In the genomic region with DNA sequence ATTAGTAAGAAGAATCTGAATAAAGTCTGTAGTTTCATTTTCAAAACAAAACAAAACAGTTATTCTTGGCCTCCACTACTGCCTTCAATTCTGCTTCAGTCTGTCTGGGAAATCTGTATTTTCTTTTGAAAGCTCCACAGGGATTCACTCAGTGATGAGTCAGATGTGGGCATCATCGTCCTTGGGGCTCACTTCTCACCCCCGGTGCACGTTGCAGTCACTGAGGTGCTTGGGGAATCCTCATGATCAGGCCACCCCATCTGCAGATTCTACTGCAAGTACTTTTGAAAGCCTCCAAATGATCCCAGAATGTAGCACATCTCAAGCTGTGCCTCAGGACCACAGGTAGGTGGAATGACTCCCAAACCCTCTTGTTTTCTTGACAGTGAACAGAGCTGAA, we compare ENCODE assay signal across 8 cellular contexts. TPM values are rescaled to one million over a fixed set of nuclear protein-coding genes. Genes with fewer than 3 reads are reported as not detected.
DNase-seq lines count a peak whose midpoint lies in the region; FAIRE-seq lines count a peak whose summit lies in the region.

No MANE protein-coding gene starts in this region.

- 35 to 76% (median 61%) methylated on average over 3 of the region's 3 CpGs for WGBS in small intestine, 3 donors

- H3K9me3 ChIP-seq in SJSA1 (replicated peaks) (no peaks in the 10 kb centered on the region), small intestine (ENCODE audit: control insufficient read depth, low read depth) (no peaks in the 10 kb centered on the region)

- FAIRE-seq in small intestine (lab: Jason Lieb, UNC), result no peak

- H3K4me3 ChIP-seq in SJSA1 (peak overlapping the region; percentile 18), small intestine (ENCODE audit: low read depth in 1 of 2, low read length in 2 of 2) (peak overlapping the region in 1 of 2 donors; percentile 21)

- H3K27ac ChIP-seq in SJSA1 (peak overlapping the region; percentile 90), small intestine (ENCODE audit: low read depth in 1 of 2, low read length in 1 of 2) (peak overlapping the region; percentile 67 to 84)

- H3K36me3 ChIP-seq in SJSA1 (no peaks in the 10 kb centered on the region; the same call in 1 of the 2 replicates), small intestine (ENCODE audit: control insufficient read depth in 2 of 2, insufficient read depth in 2 of 2, low read length in 2 of 2) (no peaks in the 10 kb centered on the region)

- DNase-seq in activated gamma-delta T cell treated with Interleukin-2 at 50 U/mL for 16 hours (peak; percentile 28), activated gamma-delta T cell (lab: John Stamatoyannopoulos, UW) (no peak), SJSA1 (ENCODE audit: low read depth in 1 of 2, low spot score in 2 of 2) (peak; percentile 67 to 75), fibroblast of gingiva (ENCODE audit: low read depth) (peak; percentile 57), small intestine (no peak), NCI-H510A (lab: John Stamatoyannopoulos, UW) (no peak), anterior cingulate cortex (lab: John Stamatoyannopoulos, UW) (no peak), NCI-H2196 (lab: John Stamatoyannopoulos, UW; ENCODE audit: unreplicated experiment) (no peak)

- H3K4me1 ChIP-seq in SJSA1 (replicated peaks) (peaks cover 69% of the 10 kb centered on the region), small intestine (ENCODE audit: control insufficient read depth in 2 of 2, insufficient read depth in 1 of 2, low read depth in 1 of 2, low read length in 1 of 2) (peaks cover 14 to 22% of the 10 kb centered on the region in 2 donors)

- H3K27me3 ChIP-seq in SJSA1 (replicated peaks) (no peaks in the 10 kb centered on the region), small intestine (ENCODE audit: control insufficient read depth in 2 of 2, insufficient read depth in 2 of 2, low read length in 2 of 2) (no peaks in the 10 kb centered on the region)

RNA-seq across cellular contexts. Expression of gene LPIN2, which starts 34.3 kb away (rescaled TPM):
- 13.7 and 21.0 TPM in 2 replicates for total RNA-seq in SJSA1 (2014; rRNA removed; shearing (Covaris generic))
- polyA plus RNA-seq in small intestine, result 10 to 100 TPM; 20.0 to 91.5 (median 63.0) TPM

Comparison
In these comparisons a context has a peak if more than half of its experiments do, and no peak if none do; other contexts are left out.
1. DNase-seq: peak in activated gamma-delta T cell treated with Interleukin-2 at 50 U/mL for 16 hours (single experiment), SJSA1 (2 of 2) and fibroblast of gingiva (single experiment); none in activated gamma-delta T cell (single experiment), small intestine (single experiment), NCI-H510A (single experiment), anterior cingulate cortex (0 of 58) and NCI-H2196 (single experiment).